Comparison of ENCODE assay signal across 8 cellular contexts in genomic region chr12:75641031-75641780, GRCh38.
DNase-seq lines count a peak whose midpoint lies in the region; ATAC-seq lines count a peak whose summit lies in the region.

No MANE protein-coding gene starts in this region.

- peak; percentile 13 for DNase-seq in activated gamma-delta T cell treated with Interleukin-2 at 50 U/mL for 16 hours
- no peak for DNase-seq in activated gamma-delta T cell (lab: John Stamatoyannopoulos, UW)
- peak; percentile 52 for DNase-seq in OCI-M1 (lab: John Stamatoyannopoulos, UW)
- peak; percentile 95 for DNase-seq in amniotic epithelial cell (ENCODE audit: low read depth)
- peak; percentile 97 for DNase-seq in non-pigmented ciliary epithelial cell (ENCODE audit: low read depth)
- no peak for DNase-seq in DMS 273 (lab: John Stamatoyannopoulos, UW; ENCODE audit: unreplicated experiment)
- DNase-seq in cardiac septum (ENCODE audit: low spot score): no peak

- intact Hi-C loops in cardiac septum (cut with DNase I): no loop called here

- ATAC-seq in HG02970 (IDR thresholded peaks at IDR 0.05; ENCODE audit: low FRiP score, unreplicated experiment): peak; percentile 99

Comparison
In these comparisons a context has a peak if more than half of its experiments do, and no peak if none do; other contexts are left out.
1. DNase-seq: peak in activated gamma-delta T cell treated with Interleukin-2 at 50 U/mL for 16 hours (single experiment), OCI-M1 (single experiment), amniotic epithelial cell (single experiment) and non-pigmented ciliary epithelial cell (single experiment); none in activated gamma-delta T cell (single experiment), DMS 273 (single experiment) and cardiac septum (single experiment).